In the genomic region with DNA sequence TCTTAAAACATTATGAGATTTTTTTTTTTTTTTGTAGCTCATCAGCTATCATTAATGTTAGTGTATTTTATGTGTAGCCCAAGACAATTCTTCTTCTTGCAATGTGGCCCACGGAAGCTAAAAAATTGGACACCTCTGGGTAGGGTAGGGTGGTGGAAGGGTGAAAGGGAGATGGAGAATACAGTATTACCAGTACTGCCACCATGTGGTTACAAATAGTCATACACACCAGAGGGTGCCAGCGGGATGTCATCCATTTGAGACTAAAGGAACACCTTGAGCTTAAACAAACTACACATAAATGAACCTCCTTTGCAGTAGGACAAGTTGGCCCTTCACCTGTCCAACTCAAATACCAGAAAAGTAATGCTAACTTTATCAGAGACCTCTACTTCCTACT, we compare ENCODE assay signal across 2 cellular contexts.
TF ChIP-seq lines count a peak whose summit lies in the region.

No MANE protein-coding gene starts in this region.

TF ChIP-seq in IMR-90, 13 proteins besides CTCF, POLR2A, EP300 and RAD21 (continued from another document):
- TF ChIP-seq NFE2L2 (IDR thresholded peaks at IDR 0.05; ENCODE audit: low read depth, low read length) (no peak), SMC3 (IDR thresholded peaks at IDR 0.05; ENCODE audit: low read depth, low read length) (no peak), MAZ (IDR thresholded peaks at IDR 0.05; ENCODE audit: borderline replicate concordance, low read depth, low read length) (no peak), MAFK (IDR thresholded peaks at IDR 0.05; ENCODE audit: low read depth, low read length) (no peak), MXI1 (IDR thresholded peaks at IDR 0.05; ENCODE audit: borderline replicate concordance, low read depth, low read length) (no peak), RCOR1 (IDR thresholded peaks at IDR 0.05; ENCODE audit: insufficient replicate concordance, low read length) (no peak), BHLHE40 (IDR thresholded peaks at IDR 0.05; ENCODE audit: low read depth, low read length) (no peak), CEBPB (IDR thresholded peaks at IDR 0.05; ENCODE audit: low read depth, low read length) (no peak), CHD1 (IDR thresholded peaks at IDR 0.05; ENCODE audit: low read depth, low read length) (no peak)
- TF ChIP-seq, protein P1, sequence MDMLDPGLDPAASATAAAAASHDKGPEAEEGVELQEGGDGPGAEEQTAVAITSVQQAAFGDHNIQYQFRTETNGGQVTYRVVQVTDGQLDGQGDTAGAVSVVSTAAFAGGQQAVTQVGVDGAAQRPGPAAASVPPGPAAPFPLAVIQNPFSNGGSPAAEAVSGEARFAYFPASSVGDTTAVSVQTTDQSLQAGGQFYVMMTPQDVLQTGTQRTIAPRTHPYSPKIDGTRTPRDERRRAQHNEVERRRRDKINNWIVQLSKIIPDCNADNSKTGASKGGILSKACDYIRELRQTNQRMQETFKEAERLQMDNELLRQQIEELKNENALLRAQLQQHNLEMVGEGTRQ (IDR thresholded peaks at IDR 0.05; ENCODE audit: low read depth, low read length): no peak
- TF ChIP-seq, protein P2, sequence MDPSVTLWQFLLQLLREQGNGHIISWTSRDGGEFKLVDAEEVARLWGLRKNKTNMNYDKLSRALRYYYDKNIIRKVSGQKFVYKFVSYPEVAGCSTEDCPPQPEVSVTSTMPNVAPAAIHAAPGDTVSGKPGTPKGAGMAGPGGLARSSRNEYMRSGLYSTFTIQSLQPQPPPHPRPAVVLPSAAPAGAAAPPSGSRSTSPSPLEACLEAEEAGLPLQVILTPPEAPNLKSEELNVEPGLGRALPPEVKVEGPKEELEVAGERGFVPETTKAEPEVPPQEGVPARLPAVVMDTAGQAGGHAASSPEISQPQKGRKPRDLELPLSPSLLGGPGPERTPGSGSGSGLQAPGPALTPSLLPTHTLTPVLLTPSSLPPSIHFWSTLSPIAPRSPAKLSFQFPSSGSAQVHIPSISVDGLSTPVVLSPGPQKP (IDR thresholded peaks at IDR 0.05; ENCODE audit: borderline replicate concordance, low read depth, low read length): no peak

TF ChIP-seq in H1, 55 proteins besides CTCF, POLR2A, EP300 and RAD21 (continued from another document):
- no peak for TF ChIP-seq CBX5 (IDR thresholded peaks at IDR 0.05; ENCODE audit: low read depth, low read length)
- TF ChIP-seq SAP30 (IDR thresholded peaks at IDR 0.05; ENCODE audit: insufficient read depth, insufficient replicate concordance, low read length): no peak
- no peak for TF ChIP-seq GABPA (IDR thresholded peaks at IDR 0.05; ENCODE audit: borderline replicate concordance, insufficient read depth, low read length)
- TF ChIP-seq TAF1 (IDR thresholded peaks at IDR 0.05; ENCODE audit: low read depth, low read length): no peak
- no peak for TF ChIP-seq POLR2AphosphoS5 (IDR thresholded peaks at IDR 0.05; ENCODE audit: low read depth, low read length)
- TF ChIP-seq SIN3A (conservative IDR thresholded peaks at IDR 0.05 in 1 of 2, IDR thresholded peaks at IDR 0.05 in 1 of 2; ENCODE audit: low read depth in 1 of 2, low read length in 2 of 2): no peak
- TF ChIP-seq RNF2 (IDR thresholded peaks at IDR 0.05; ENCODE audit: borderline replicate concordance, low read depth, low read length, missing control alignments, poor library complexity, severe bottlenecking): no peak
- no peak for TF ChIP-seq ASH2L (IDR thresholded peaks at IDR 0.05; ENCODE audit: low read length)
